Comparison of ENCODE assay signal across 31 cellular contexts in genomic region chr6:156402227-156402626, GRCh38.
"Had no signal": no experiment of that assay in that cellular context is flagged by ENCODE, and none has a peak within 500 bp of the region (broad histone marks: within the 10 kb centered on the region; RNA-seq: fewer than 3 reads in every experiment).

No MANE protein-coding gene starts in this region.

- H3K36me3 ChIP-seq: brain microvascular endothelial cell, esophagus squamous epithelium, gastroesophageal sphincter, heart right ventricle had no signal

- H3K4me1 ChIP-seq: gastroesophageal sphincter had no signal

- H3K27me3 Mint-ChIP-seq: activated naive CD8-positive, alpha-beta T cell; dendritic cell treated with granulocyte-macrophage colony-stimulating factor and Interleukin-4, amounts not matched to agents 40 ng/mL and 50 ng/mL, for 4 days had no signal

- H3K79me2 ChIP-seq: hepatocyte had no signal

- DNase-seq: activated CD4-positive, alpha-beta memory T cell treated with anti-CD3 and anti-CD28 coated beads, Interleukin-2, amount 10 ng/mL, durations not matched to agents 7 days and 5 days; activated CD4-positive, alpha-beta T cell treated with anti-CD3 and anti-CD28 coated beads for 1 hour; activated CD4-positive, alpha-beta T cell treated with anti-CD3 and anti-CD28 coated beads for 4 hours; activated CD4-positive, alpha-beta T cell treated with anti-CD3 and anti-CD28 coated beads, Interleukin-2, amount 10 ng/mL, durations not matched to agents 7 days and 5 days; activated CD4-positive, alpha-beta T cell treated with anti-CD3 and anti-CD28 coated beads, Interleukin-2, amount 50 U/mL, for 4 hours; activated CD8-positive, alpha-beta memory T cell treated with anti-CD3 and anti-CD28 coated beads, Interleukin-2, amount 50 U/mL, for 48 hours; activated gamma-delta T cell; activated naive CD4-positive, alpha-beta T cell; activated naive CD4-positive, alpha-beta T cell treated with anti-CD3 and anti-CD28 coated beads, Interleukin-2, amount 50 U/mL, for 16 hours; activated T-cell treated with anti-CD3 and anti-CD28 coated beads for 4 hours; activated T-cell treated with anti-CD3 and anti-CD28 coated beads, Interleukin-2, amount 50 U/mL, for 24 hours; activated T-cell treated with anti-CD3 and anti-CD28 coated beads, Interleukin-2, amount 50 U/mL, for 72 hours; amniotic stem cell; anterior cingulate cortex; brain microvascular endothelial cell; dorsolateral prefrontal cortex; effector memory CD4-positive, alpha-beta T cell; erythroblast; esophagus squamous epithelium; foreskin melanocyte; heart right ventricle; T-helper 17 cell; T1000 had no signal

- H3K9me3 ChIP-seq: esophagus squamous epithelium, gastroesophageal sphincter, heart right ventricle had no signal

- H3K9me3 Mint-ChIP-seq: activated CD4-positive, alpha-beta memory T cell treated with anti-CD3 and anti-CD28 coated beads, Interleukin-2, amount 10 ng/mL, durations not matched to agents 7 days and 5 days; central memory CD8-positive, alpha-beta T cell had no signal

- H3K4me3 Mint-ChIP-seq: activated CD4-positive, alpha-beta memory T cell treated with anti-CD3 and anti-CD28 coated beads, Interleukin-2, amount 10 ng/mL, durations not matched to agents 7 days and 5 days; activated CD4-positive, alpha-beta T cell treated with anti-CD3 and anti-CD28 coated beads, Interleukin-2, amount 10 ng/mL, durations not matched to agents 7 days and 5 days; activated naive CD8-positive, alpha-beta T cell; activated T-cell treated with anti-CD3 and anti-CD28 coated beads, Interleukin-2, amount 50 U/mL, for 24 hours; activated T-cell treated with anti-CD3 and anti-CD28 coated beads, Interleukin-2, amount 50 U/mL, for 72 hours; central memory CD8-positive, alpha-beta T cell; dendritic cell treated with granulocyte-macrophage colony-stimulating factor and Interleukin-4, amounts not matched to agents 40 ng/mL and 50 ng/mL, for 4 days; T-helper 17 cell; T-helper 2 cell treated with Interferon-gamma antibody and Interleukin-4, amounts not matched to agents 5 μg/mL and 100 μg/mL, for 36 hours; WTC11 had no signal

- H3K4me2 ChIP-seq: hepatocyte had no signal

- H3K36me3 Mint-ChIP-seq: activated naive CD8-positive, alpha-beta T cell; WTC11 had no signal

- H3K27ac ChIP-seq: brain microvascular endothelial cell, coronary artery, dorsolateral prefrontal cortex, esophagus squamous epithelium, gastroesophageal sphincter, heart right ventricle, hepatocyte had no signal

- H3K27me3 ChIP-seq: brain microvascular endothelial cell, esophagus squamous epithelium, hepatocyte had no signal

- H3K27ac Mint-ChIP-seq: activated CD4-positive, alpha-beta memory T cell treated with anti-CD3 and anti-CD28 coated beads, Interleukin-2, amount 10 ng/mL, durations not matched to agents 7 days and 5 days; activated CD4-positive, alpha-beta T cell treated with anti-CD3 and anti-CD28 coated beads, Interleukin-2, amount 10 ng/mL, durations not matched to agents 7 days and 5 days; activated naive CD8-positive, alpha-beta T cell; activated T-cell treated with anti-CD3 and anti-CD28 coated beads, Interleukin-2, amount 50 U/mL, for 24 hours; activated T-cell treated with anti-CD3 and anti-CD28 coated beads, Interleukin-2, amount 50 U/mL, for 72 hours; dendritic cell treated with granulocyte-macrophage colony-stimulating factor and Interleukin-4, amounts not matched to agents 40 ng/mL and 50 ng/mL, for 4 days; T-helper 2 cell treated with Interferon-gamma antibody and Interleukin-4, amounts not matched to agents 5 μg/mL and 100 μg/mL, for 36 hours; WTC11 had no signal

- H2AFZ ChIP-seq: hepatocyte had no signal

- ATAC-seq: activated T-cell treated with anti-CD3 and anti-CD28 coated beads, Interleukin-2, amount 50 U/mL, for 72 hours; gastroesophageal sphincter; heart right ventricle; T-helper 17 cell; WTC11 had no signal

- H3K4me3 ChIP-seq: coronary artery, dorsolateral prefrontal cortex, esophagus squamous epithelium, gastroesophageal sphincter, heart right ventricle, hepatocyte had no signal
